Comparison of ENCODE assay signal across 18 cellular contexts in genomic region chr11:123217897-123218296, GRCh38. TPM values are rescaled to one million over a fixed set of nuclear protein-coding genes. Genes with fewer than 3 reads are reported as not detected.
A peak's percentile ranks its signal among the peaks of the same experiment; 100 is the strongest.
DNase-seq lines count a peak whose midpoint lies in the region; ATAC-seq, FAIRE-seq and TF ChIP-seq lines count a peak whose summit lies in the region.
"Had no signal": no experiment of that assay in that cellular context is flagged by ENCODE, and none has a peak within 500 bp of the region (broad histone marks: within the 10 kb centered on the region; RNA-seq: fewer than 3 reads in every experiment).

No MANE protein-coding gene starts in this region.

- no peak for ATAC-seq in IMR-90 (ENCODE audit: low read depth)
- ATAC-seq: stimulated activated memory B cell treated with anti-CD40 and anti-IgM and Interleukin-4, amounts not matched to agents 10 μg/mL and 1 μg/mL and 100 μg/mL, for 72 hours had no signal

- H3K14ac ChIP-seq in IMR-90 (replicated peaks; ENCODE audit: low read depth, low read length) (peak overlapping the region; percentile 92), neuronal stem cell (ENCODE audit: low read length) (no peak overlapping the region)

- in situ Hi-C loops in ACHN (cut with HindIII; ENCODE audit: low pct_ligation_motif_present, low pct_unique_long_range_greater_than_20kb, low sequenced_read_pairs), result no loop called here
- in situ Hi-C loops in IMR-90 (cut with MboI; ENCODE audit: low sequenced_read_pairs), result no loop called here

- H3K4me3 ChIP-seq in IMR-90 (ENCODE audit: insufficient read depth, low read depth, low read length), result no peak overlapping the region
- no peak overlapping the region for H3K4me3 ChIP-seq in epithelial cell of proximal tubule (ENCODE audit: low read depth, low read length)
- H3K4me3 ChIP-seq in neuronal stem cell (ENCODE audit: low read length in 2 of 2), result no peak overlapping the region
- H3K4me3 ChIP-seq: breast epithelium, SJCRH30 had no signal

- H3K9me3 ChIP-seq in IMR-90 (ENCODE audit: control insufficient read depth, insufficient read depth, low read length) (peaks cover 8% of the 10 kb centered on the region), neuronal stem cell (replicated peaks in 1 of 2; ENCODE audit: control insufficient read depth in 2 of 2, insufficient read depth in 1 of 2, low read depth in 1 of 2, low read length in 2 of 2) (peaks cover 0 to 9% of the 10 kb centered on the region in 2 donors)
- H3K9me3 ChIP-seq: SJCRH30 had no signal

- peaks cover 10% of the 10 kb centered on the region; the same call in 1 of the 2 replicates for H3K9me1 ChIP-seq in IMR-90 (ENCODE audit: insufficient read depth, low read length)

- peak overlapping the region; percentile 45 for H3K9ac ChIP-seq in IMR-90 (ENCODE audit: low read depth, low read length)
- no peak overlapping the region for H3K9ac ChIP-seq in neuronal stem cell (ENCODE audit: low read depth, low read length, poor library complexity)
- H3K9ac ChIP-seq: parathyroid adenoma had no signal

- H4K20me1 ChIP-seq in IMR-90 (ENCODE audit: insufficient read depth, low read length), result no peaks in the 10 kb centered on the region

- peak overlapping the region; percentile 89; the same call in 1 of the 2 replicates for H3K23ac ChIP-seq in IMR-90 (ENCODE audit: low read depth, low read length)
- no peak overlapping the region for H3K23ac ChIP-seq in neuronal stem cell (ENCODE audit: low read depth, low read length, poor library complexity)

- H4K91ac ChIP-seq in IMR-90 (ENCODE audit: insufficient read depth, low read depth, low read length) (peak overlapping the region; percentile 92), neuronal stem cell (ENCODE audit: low read depth, low read length, poor library complexity) (no peak overlapping the region)

- H3K27me3 ChIP-seq in IMR-90 (ENCODE audit: control insufficient read depth, insufficient read depth, low read length) (no peaks in the 10 kb centered on the region), neuronal stem cell (ENCODE audit: control insufficient read depth in 3 of 3, insufficient read depth in 3 of 3, low read depth in 1 of 3, low read length in 3 of 3) (no peaks in the 10 kb centered on the region)
- H3K27me3 ChIP-seq: breast epithelium, SJCRH30 had no signal

- H2BK12ac ChIP-seq in neuronal stem cell (ENCODE audit: low read length), result no peak overlapping the region

- no peak overlapping the region for H2AK9ac ChIP-seq in IMR-90 (replicated peaks; ENCODE audit: low read depth, low read length, poor library complexity)

- peak overlapping the region; percentile 84 for H3K27ac ChIP-seq in IMR-90 (ENCODE audit: insufficient read depth, low read length)
- H3K27ac ChIP-seq in neuronal stem cell (replicated peaks; ENCODE audit: low read length), result no peak overlapping the region
- H3K27ac ChIP-seq: breast epithelium, parathyroid adenoma, SJCRH30 had no signal

- H3K4me1 ChIP-seq in IMR-90 (ENCODE audit: control insufficient read depth, insufficient read depth, low read length), result peaks cover 18% of the 10 kb centered on the region
- H3K4me1 ChIP-seq in neuronal stem cell (ENCODE audit: control insufficient read depth in 2 of 2, insufficient read depth in 1 of 2, low read depth in 1 of 2, low read length in 2 of 2), result peaks cover 0 to 7% of the 10 kb centered on the region in 2 donors
- H3K4me1 ChIP-seq: breast epithelium, parathyroid adenoma, SJCRH30 had no signal

- TF ChIP-seq POLR2A in IMR-90 (IDR thresholded peaks at IDR 0.05; ENCODE audit: low read depth, low read length), result no peak

- H3K4ac ChIP-seq in IMR-90 (ENCODE audit: low read depth, low read length), result peak overlapping the region; percentile 93
- no peak overlapping the region for H3K4ac ChIP-seq in neuronal stem cell (ENCODE audit: low read length)

- H3K36me3 ChIP-seq in IMR-90 (ENCODE audit: control insufficient read depth, insufficient read depth, low read length) (no peaks in the 10 kb centered on the region), neuronal stem cell (replicated peaks in 1 of 2; ENCODE audit: control insufficient read depth in 2 of 2, insufficient read depth in 2 of 2, low read length in 2 of 2) (no peaks in the 10 kb centered on the region)
- H3K36me3 ChIP-seq: breast epithelium, SJCRH30 had no signal

- peak overlapping the region; percentile 7; the same call in 1 of the 2 replicates for H2AK5ac ChIP-seq in IMR-90 (ENCODE audit: low read depth, low read length)
- no peak overlapping the region for H2AK5ac ChIP-seq in neuronal stem cell (ENCODE audit: low read depth, low read length)

- dilution Hi-C loops in IMR-90 (cut with HindIII; ENCODE audit: low sequenced_read_pairs, unreplicated experiment), result no loop called here

- WGBS in IMR-90 (ENCODE audit: extremely low coverage in 2 of 2, insufficient read length in 1 of 2), 2 experiments, result no CpG with 5 or more reads among the region's 3 CpGs
- WGBS in neuronal stem cell (ENCODE audit: extremely low coverage in 2 of 2, insufficient read length in 2 of 2, insufficient replicate concordance in 1 of 2), 2 donors, result no CpG with 5 or more reads among the region's 3 CpGs

- no peak for FAIRE-seq in HTR-8/SVneo (lab: Jason Lieb, UNC)

- TF ChIP-seq RAD21 in IMR-90 (IDR thresholded peaks at IDR 0.05; ENCODE audit: low read length), result no peak

- H3K18ac ChIP-seq in IMR-90 (ENCODE audit: low read depth, low read length) (peak overlapping the region; percentile 99), neuronal stem cell (ENCODE audit: low read length) (no peak overlapping the region)

- H2BK5ac ChIP-seq in IMR-90 (ENCODE audit: low read depth, low read length, poor library complexity, severe bottlenecking), result peak overlapping the region; percentile 94
- no peak overlapping the region for H2BK5ac ChIP-seq in neuronal stem cell (ENCODE audit: low read length)

- H4K8ac ChIP-seq in IMR-90 (ENCODE audit: low read depth in 2 of 2, low read length in 2 of 2), result peak overlapping the region; percentile 64 to 95
- no peak overlapping the region for H4K8ac ChIP-seq in neuronal stem cell (ENCODE audit: low read depth, low read length)

- H2BK20ac ChIP-seq in IMR-90 (ENCODE audit: low read depth, low read length), result peak overlapping the region; percentile 97

- H2AFZ ChIP-seq in IMR-90 (replicated peaks; ENCODE audit: low read length, poor library complexity) (no peak overlapping the region), neuronal stem cell (ENCODE audit: low read length) (peak overlapping the region; percentile 54)
- H2AFZ ChIP-seq: parathyroid adenoma had no signal

- BruUV-seq in IMR-90 (replicated peaks; lab: Mats Ljungman, UMichigan), result no TSS peak

- CTCF ChIA-PET in IMR-90 (lab: Yijun Ruan, JAX), result interaction anchor here (1.0 kb wide), 1 partner anchor 17 kb away, joined by 5 read pairs; no protein-coding TSS in a partner anchor

- H3K56ac ChIP-seq in IMR-90 (ENCODE audit: extremely low read depth, insufficient read depth, low read length), result peak overlapping the region; percentile 40

- peak overlapping the region; percentile 73; the same call in 1 of the 2 replicates for H3K4me2 ChIP-seq in IMR-90 (ENCODE audit: low read depth, low read length)
- H3K4me2 ChIP-seq in neuronal stem cell (ENCODE audit: insufficient read depth, low read length, poor library complexity, severe bottlenecking), result no peak overlapping the region

- no peak for TF ChIP-seq CTCF in IMR-90 (conservative IDR thresholded peaks at IDR 0.05; ENCODE audit: low read depth, low read length)
- TF ChIP-seq CTCF in epithelial cell of proximal tubule (conservative IDR thresholded peaks at IDR 0.05; ENCODE audit: low read depth, low read length), result no peak

- peak overlapping the region; percentile 73; the same call in 2 of the 3 replicates for H2BK15ac ChIP-seq in IMR-90 (ENCODE audit: low read depth, low read length)
- no peak overlapping the region for H2BK15ac ChIP-seq in neuronal stem cell (ENCODE audit: low read length)

- H4K5ac ChIP-seq in IMR-90 (ENCODE audit: low read depth, low read length), result peak overlapping the region; percentile 96

- H3K79me1 ChIP-seq in IMR-90 (ENCODE audit: low read depth in 1 of 2, low read length in 2 of 2), result peaks cover 0 to 4% of the 10 kb centered on the region in 2 experiments; a peak in 1 of 4 replicates
- no peaks in the 10 kb centered on the region for H3K79me1 ChIP-seq in neuronal stem cell (ENCODE audit: low read depth, low read length)

- POLR2A ChIA-PET in IMR-90 (lab: Charles Lee; ENCODE audit: unreplicated experiment), result interaction anchor here (0.6 to 0.7 kb wide), 2 partner anchors 23 to 27 kb away, joined by 3 read pairs; partner anchors contain the start of gene CLMP

- intact Hi-C loops in IMR-90 (cut with micrococcal nuclease), result loop anchor here (2.0 kb wide), 1 partner anchor 15 kb away; no protein-coding TSS in a partner anchor

- peak; percentile 86 for DNase-seq in ACHN
- no peak for DNase-seq in IMR-90
- peak; percentile 80 for DNase-seq in epithelial cell of proximal tubule (ENCODE audit: low read depth)
- DNase-seq in neuronal stem cell (ENCODE audit: low spot score), result no peak
- DNase-seq in HTR-8/SVneo (ENCODE audit: insufficient read length, low spot score), result no peak
- DNase-seq in stimulated activated naive CD4-positive, alpha-beta T cell (lab: John Stamatoyannopoulos, UW), result no peak
- no peak for DNase-seq in SIG-M5 (lab: John Stamatoyannopoulos, UW)
- DNase-seq in medulla oblongata (ENCODE audit: extremely low spot score), result no peak
- DNase-seq: activated CD4-positive, alpha-beta T cell treated with anti-CD3 and anti-CD28 coated beads for 4 hours; activated naive CD4-positive, alpha-beta T cell treated with anti-CD3 and anti-CD28 coated beads, Interleukin-2, amount 50 U/mL, for 16 hours; NCI-H146; NCI-H345; SJCRH30; T-helper 9 cell had no signal

- H2BK120ac ChIP-seq in IMR-90 (ENCODE audit: low read depth, low read length) (peak overlapping the region; percentile 97), neuronal stem cell (ENCODE audit: low read depth, low read length) (no peak overlapping the region)

TF ChIP-seq in IMR-90, 13 proteins besides CTCF, POLR2A, EP300 and RAD21 (continues in another document):
- no peak for TF ChIP-seq MAZ (IDR thresholded peaks at IDR 0.05; ENCODE audit: borderline replicate concordance, low read depth, low read length)
- no peak for TF ChIP-seq BHLHE40 (IDR thresholded peaks at IDR 0.05; ENCODE audit: low read depth, low read length)

RNA-seq across cellular contexts. Expression of gene CLMP, which starts 22.8 kb away (rescaled TPM):
- total RNA-seq in IMR-90 (2012; rRNA removed) (54.7 and 56.1 TPM in 2 replicates), epithelial cell of proximal tubule (19.0 and 27.7 TPM in 2 replicates)
- 78.9 and 95.7 TPM in 2 replicates for polyA plus RNA-seq in IMR-90 (2012; rRNA removed)
- 50.5 and 121 TPM in 2 replicates for polyA plus RNA-seq in IMR-90 (2012; cell fraction: cytosol; rRNA removed)
- 20.7 and 92.9 TPM in 2 replicates for polyA plus RNA-seq in IMR-90 (2012; cell fraction: nucleus; rRNA removed; ENCODE audit: low replicate concordance)
- polyA plus RNA-seq in neuronal stem cell (2013, experiment 1 of 2), result 3.4 TPM
- polyA plus RNA-seq in neuronal stem cell (2013, experiment 2 of 2), result 3.4 TPM
- total RNA-seq: HT-29 had no signal

Comparison
In these comparisons a context has a peak if more than half of its experiments do, and no peak if none do; other contexts are left out.
1. DNase-seq: peak in ACHN (single experiment) and epithelial cell of proximal tubule (single experiment); none in IMR-90 (single experiment), neuronal stem cell (single experiment), HTR-8/SVneo (single experiment), stimulated activated naive CD4-positive, alpha-beta T cell (0 of 6), SIG-M5 (single experiment) and medulla oblongata (single experiment).